26 cellular contexts compared by ENCODE assay signal in genomic region chr1:221998186-221998612, GRCh38.
DNase-seq lines count a peak whose midpoint lies in the region; ATAC-seq and TF ChIP-seq lines count a peak whose summit lies in the region.
"Had no signal": no experiment of that assay in that cellular context is flagged by ENCODE, and none has a peak within 500 bp of the region (broad histone marks: within the 10 kb centered on the region; RNA-seq: fewer than 3 reads in every experiment).

No MANE protein-coding gene starts in this region.

- H3K9me1 ChIP-seq in IMR-90 (ENCODE audit: insufficient read depth, low read length) = peaks cover 18% of the 10 kb centered on the region

- H3K14ac ChIP-seq in IMR-90 (replicated peaks; ENCODE audit: low read depth, low read length) = peak overlapping the region; percentile 74

- in situ Hi-C loops in IMR-90 (cut with MboI; ENCODE audit: low sequenced_read_pairs) (loop anchor here (10.0 kb wide), 2 partner anchors 253 to 457 kb away; partner anchors contain the start of gene DUSP10), astrocyte of the spinal cord (cut with HindIII; ENCODE audit: low sequenced_read_pairs) (no loop called here)

- H2AK9ac ChIP-seq in IMR-90 (replicated peaks; ENCODE audit: low read depth, low read length, poor library complexity) = no peak overlapping the region

- H3K27ac Mint-ChIP-seq in Calu3 (ENCODE audit: unreplicated experiment) = peak overlapping the region; percentile 1
- H3K27ac Mint-ChIP-seq: activated CD8-positive, alpha-beta memory T cell treated with anti-CD3 and anti-CD28 coated beads, Interleukin-2, amount 10 ng/mL, durations not matched to agents 7 days and 5 days; activated naive CD8-positive, alpha-beta T cell; CD4-positive, CD25-positive, alpha-beta regulatory T cell; mesothelial cell of epicardium; natural killer cell treated with Interleukin-12 subunit alpha and Interleukin-12 subunit beta and Interleukin-15 and Interleukin-18, amount 100 ng/mL, for 72 hours; stimulated activated memory B cell treated with anti-CD40 and anti-IgM and Interleukin-4, amounts not matched to agents 10 μg/mL and 1 μg/mL and 100 μg/mL, for 72 hours had no signal

- H3K23ac ChIP-seq in IMR-90 (ENCODE audit: low read depth, low read length) = no peak overlapping the region

- TF ChIP-seq CTCF in Calu3 (IDR thresholded peaks at IDR 0.05; ENCODE audit: unreplicated experiment) (no peak), IMR-90 (conservative IDR thresholded peaks at IDR 0.05; ENCODE audit: low read depth, low read length) (no peak), astrocyte of the spinal cord (IDR thresholded peaks at IDR 0.05; ENCODE audit: low read depth, low read length) (no peak)

- no peak for TF ChIP-seq POLR2A in IMR-90 (IDR thresholded peaks at IDR 0.05; ENCODE audit: low read depth, low read length)

- H3K9me3 Mint-ChIP-seq in Calu3 (ENCODE audit: low read depth, unreplicated experiment) = no peaks in the 10 kb centered on the region
- H3K9me3 Mint-ChIP-seq: CD4-positive, CD25-positive, alpha-beta regulatory T cell; mesothelial cell of epicardium; stimulated activated memory B cell treated with anti-CD40 and anti-IgM and Interleukin-4, amounts not matched to agents 10 μg/mL and 1 μg/mL and 100 μg/mL, for 72 hours had no signal

- ATAC-seq in IMR-90 (ENCODE audit: low read depth) = peak; percentile 8; the same call in 1 of the 2 replicates
- peak; percentile 31 to 57 for ATAC-seq in right cardiac atrium
- no peak for ATAC-seq in HG03135 (IDR thresholded peaks at IDR 0.05; ENCODE audit: unreplicated experiment)
- no peak for ATAC-seq in SK-N-SH treated with all-trans-retinoic acid at 6 μM for 48 hours
- ATAC-seq: activated CD8-positive, alpha-beta memory T cell treated with anti-CD3 and anti-CD28 coated beads, Interleukin-2, amount 10 ng/mL, durations not matched to agents 7 days and 5 days; gastroesophageal sphincter; natural killer cell treated with Interleukin-12 subunit alpha and Interleukin-12 subunit beta and Interleukin-15 and Interleukin-18, amount 100 ng/mL, for 72 hours; stimulated activated memory B cell treated with anti-CD40 and anti-IgM and Interleukin-4, amounts not matched to agents 10 μg/mL and 1 μg/mL and 100 μg/mL, for 72 hours had no signal

- H2AFZ ChIP-seq in IMR-90 (replicated peaks; ENCODE audit: low read length, poor library complexity) = no peak overlapping the region

- H4K5ac ChIP-seq in IMR-90 (ENCODE audit: low read depth, low read length) = no peak overlapping the region

- peak overlapping the region; percentile 53; the same call in 1 of the 2 replicates for H4K91ac ChIP-seq in IMR-90 (ENCODE audit: insufficient read depth, low read depth, low read length)

- no peaks in the 10 kb centered on the region for H4K20me1 ChIP-seq in IMR-90 (ENCODE audit: insufficient read depth, low read length)

- POLR2A ChIA-PET in IMR-90 (lab: Charles Lee; ENCODE audit: unreplicated experiment) = no interaction called here

- DNase-seq in Calu3 (no peak), IMR-90 (peak; percentile 49), astrocyte of the spinal cord (ENCODE audit: low read depth, low spot score) (peak; percentile 55), right cardiac atrium (no peak)
- DNase-seq in activated CD4-positive, alpha-beta T cell treated with anti-CD3 and anti-CD28 coated beads, Interleukin-2, amount 50 U/mL, for 1 hour = no peak
- DNase-seq in activated CD4-positive, alpha-beta T cell treated with anti-CD3 and anti-CD28 coated beads for 48 hours = no peak
- DNase-seq: activated CD4-positive, alpha-beta T cell treated with anti-CD3 and anti-CD28 coated beads for 4 hours; activated CD8-positive, alpha-beta memory T cell treated with anti-CD3 and anti-CD28 coated beads, Interleukin-2, amount 10 ng/mL, durations not matched to agents 7 days and 5 days; CD4-positive, CD25-positive, alpha-beta regulatory T cell; dermis blood vessel endothelial cell; DMS153; NCI-H1092 treated with DMSO at 0.1 percent for 48 hours; NCI-H2029 treated with DMSO at 0.1 percent for 48 hours; NCI-H446; pancreas; Peyer's patch; T1000 had no signal

- peak overlapping the region; percentile 78 for H3K4ac ChIP-seq in IMR-90 (ENCODE audit: low read depth, low read length)

- H3K56ac ChIP-seq in IMR-90 (ENCODE audit: extremely low read depth, insufficient read depth, low read length) = no peak overlapping the region

- dilution Hi-C loops in IMR-90 (cut with HindIII; ENCODE audit: low sequenced_read_pairs, unreplicated experiment) = no loop called here

- H3K4me2 ChIP-seq in IMR-90 (ENCODE audit: low read depth, low read length) = no peak overlapping the region
- H3K4me2 ChIP-seq: KMS-11 had no signal

- no peak for TF ChIP-seq RAD21 in IMR-90 (IDR thresholded peaks at IDR 0.05; ENCODE audit: low read length)

- no peaks in the 10 kb centered on the region for H3K27me3 Mint-ChIP-seq in Calu3 (ENCODE audit: unreplicated experiment)
- H3K27me3 Mint-ChIP-seq: activated CD8-positive, alpha-beta memory T cell treated with anti-CD3 and anti-CD28 coated beads, Interleukin-2, amount 10 ng/mL, durations not matched to agents 7 days and 5 days; activated naive CD8-positive, alpha-beta T cell; CD4-positive, CD25-positive, alpha-beta regulatory T cell; natural killer cell treated with Interleukin-12 subunit alpha and Interleukin-12 subunit beta and Interleukin-15 and Interleukin-18, amount 100 ng/mL, for 72 hours; stimulated activated memory B cell treated with anti-CD40 and anti-IgM and Interleukin-4, amounts not matched to agents 10 μg/mL and 1 μg/mL and 100 μg/mL, for 72 hours had no signal

- peak overlapping the region; percentile 48; the same call in 1 of the 2 replicates for H2AK5ac ChIP-seq in IMR-90 (ENCODE audit: low read depth, low read length)

- H3K27ac ChIP-seq in IMR-90 (ENCODE audit: insufficient read depth, low read length) (no peak overlapping the region), right cardiac atrium (ENCODE audit: low read length) (no peak overlapping the region)
- H3K27ac ChIP-seq: gastroesophageal sphincter, KMS-11, pancreas, Peyer's patch, thoracic aorta had no signal

- no peaks in the 10 kb centered on the region for H3K79me1 ChIP-seq in IMR-90 (ENCODE audit: low read depth in 1 of 2, low read length in 2 of 2)

- H3K18ac ChIP-seq in IMR-90 (ENCODE audit: low read depth, low read length) = no peak overlapping the region; the same call in 1 of the 2 replicates

- H3K4me3 ChIP-seq in IMR-90 (ENCODE audit: insufficient read depth, low read depth, low read length) (no peak overlapping the region), astrocyte of the spinal cord (ENCODE audit: low read depth, low read length) (no peak overlapping the region), right cardiac atrium (ENCODE audit: low read length) (no peak overlapping the region)
- H3K4me3 ChIP-seq: gastroesophageal sphincter, pancreas, Peyer's patch, thoracic aorta had no signal

- peaks cover 15% of the 10 kb centered on the region for H3K36me3 Mint-ChIP-seq in Calu3 (ENCODE audit: insufficient read depth, unreplicated experiment)
- H3K36me3 Mint-ChIP-seq: activated CD8-positive, alpha-beta memory T cell treated with anti-CD3 and anti-CD28 coated beads, Interleukin-2, amount 10 ng/mL, durations not matched to agents 7 days and 5 days; activated naive CD8-positive, alpha-beta T cell; CD4-positive, CD25-positive, alpha-beta regulatory T cell; mesothelial cell of epicardium; natural killer cell treated with Interleukin-12 subunit alpha and Interleukin-12 subunit beta and Interleukin-15 and Interleukin-18, amount 100 ng/mL, for 72 hours; stimulated activated memory B cell treated with anti-CD40 and anti-IgM and Interleukin-4, amounts not matched to agents 10 μg/mL and 1 μg/mL and 100 μg/mL, for 72 hours had no signal

- CTCF ChIA-PET in Calu3 (lab: Charles Lee) = no interaction called here
- CTCF ChIA-PET in IMR-90 (lab: Yijun Ruan, JAX) = no interaction called here

- no peak overlapping the region for H3K4me3 Mint-ChIP-seq in Calu3 (ENCODE audit: low read depth, unreplicated experiment)
- H3K4me3 Mint-ChIP-seq: activated CD8-positive, alpha-beta memory T cell treated with anti-CD3 and anti-CD28 coated beads, Interleukin-2, amount 10 ng/mL, durations not matched to agents 7 days and 5 days; activated naive CD8-positive, alpha-beta T cell; CD4-positive, CD25-positive, alpha-beta regulatory T cell; mesothelial cell of epicardium; natural killer cell treated with Interleukin-12 subunit alpha and Interleukin-12 subunit beta and Interleukin-15 and Interleukin-18, amount 100 ng/mL, for 72 hours; stimulated activated memory B cell treated with anti-CD40 and anti-IgM and Interleukin-4, amounts not matched to agents 10 μg/mL and 1 μg/mL and 100 μg/mL, for 72 hours had no signal

- H2BK120ac ChIP-seq in IMR-90 (ENCODE audit: low read depth, low read length) = peak overlapping the region; percentile 44

- peaks cover 20% of the 10 kb centered on the region for H3K4me1 ChIP-seq in IMR-90 (ENCODE audit: control insufficient read depth, insufficient read depth, low read length)
- no peaks in the 10 kb centered on the region for H3K4me1 ChIP-seq in right cardiac atrium (ENCODE audit: control insufficient read depth, insufficient read depth, low read length)
- H3K4me1 ChIP-seq: gastroesophageal sphincter, pancreas, Peyer's patch had no signal

- BruUV-seq in Calu3 (replicated peaks; lab: Mats Ljungman, UMichigan) (no TSS peak), IMR-90 (replicated peaks; lab: Mats Ljungman, UMichigan) (no TSS peak)

- intact Hi-C loops in Calu3 (cut with micrococcal nuclease; ENCODE audit: unreplicated experiment) = no loop called here
- intact Hi-C loops in IMR-90 (cut with micrococcal nuclease) = loop anchor here (10.0 kb wide), 1 partner anchor 457 kb away; no protein-coding TSS in a partner anchor
- intact Hi-C loops in right cardiac atrium (cut with DNase I) = no loop called here

- no CpG with 5 or more reads among the region's 2 CpGs for whole genome bisulfite sequencing in IMR-90 (ENCODE audit: extremely low coverage in 2 of 2, insufficient read length in 1 of 2), 2 experiments
- 57% methylated on average over 2 of the region's 2 CpGs for WGBS in right cardiac atrium

- peaks cover 25% of the 10 kb centered on the region for H3K4me1 Mint-ChIP-seq in Calu3 (ENCODE audit: low read depth, unreplicated experiment)

- H2BK5ac ChIP-seq in IMR-90 (ENCODE audit: low read depth, low read length, poor library complexity, severe bottlenecking) = no peak overlapping the region

- H3K9me3 ChIP-seq in IMR-90 (ENCODE audit: control insufficient read depth, insufficient read depth, low read length) (no peaks in the 10 kb centered on the region), right cardiac atrium (ENCODE audit: control insufficient read depth, low read length) (no peaks in the 10 kb centered on the region)
- H3K9me3 ChIP-seq: gastroesophageal sphincter, pancreas, Peyer's patch, thoracic aorta had no signal

- no peaks in the 10 kb centered on the region for H3K36me3 ChIP-seq in IMR-90 (ENCODE audit: control insufficient read depth, insufficient read depth, low read length)
- H3K36me3 ChIP-seq: gastroesophageal sphincter, pancreas, Peyer's patch, thoracic aorta had no signal

- H3K27me3 ChIP-seq in IMR-90 (ENCODE audit: control insufficient read depth, insufficient read depth, low read length) (no peaks in the 10 kb centered on the region), right cardiac atrium (ENCODE audit: control insufficient read depth, insufficient read depth) (no peaks in the 10 kb centered on the region)
- H3K27me3 ChIP-seq: gastroesophageal sphincter, pancreas, Peyer's patch had no signal

- H2BK15ac ChIP-seq in IMR-90 (ENCODE audit: low read depth, low read length) = peak overlapping the region; percentile 71; the same call in 1 of the 3 replicates

- H2BK20ac ChIP-seq in IMR-90 (ENCODE audit: low read depth, low read length) = peak overlapping the region; percentile 62

- peak overlapping the region; percentile 29 to 57; a peak in 3 of 4 replicates for H4K8ac ChIP-seq in IMR-90 (ENCODE audit: low read depth in 2 of 2, low read length in 2 of 2)

- no peak overlapping the region for H3K9ac ChIP-seq in IMR-90 (ENCODE audit: low read depth, low read length)
- H3K9ac ChIP-seq: KMS-11 had no signal

Comparison
In these comparisons a context has a peak if more than half of its experiments do, and no peak if none do; other contexts are left out.
1. DNase-seq: peak in IMR-90 (single experiment) and astrocyte of the spinal cord (single experiment); none in Calu3 (single experiment), right cardiac atrium (0 of 3), activated CD4-positive, alpha-beta T cell treated with anti-CD3 and anti-CD28 coated beads, Interleukin-2, amount 50 U/mL, for 1 hour (single experiment) and activated CD4-positive, alpha-beta T cell treated with anti-CD3 and anti-CD28 coated beads for 48 hours (single experiment).
2. ATAC-seq: peak in IMR-90 (single experiment) and right cardiac atrium (2 of 2); none in HG03135 (single experiment) and SK-N-SH treated with all-trans-retinoic acid at 6 μM for 48 hours (single experiment).